8 cellular contexts compared by ENCODE assay signal in genomic region chr1:236058141-236058626, GRCh38. TPM values are rescaled to one million over a fixed set of nuclear protein-coding genes. Genes with fewer than 3 reads are reported as not detected.
DNase-seq lines count a peak whose midpoint lies in the region; ATAC-seq lines count a peak whose summit lies in the region.

No MANE protein-coding gene starts in this region.

- H3K4me3 Mint-ChIP-seq in central memory CD8-positive, alpha-beta T cell: no peak overlapping the region
- H3K4me3 Mint-ChIP-seq in stimulated activated memory B cell treated with anti-CD40 and anti-IgM and Interleukin-4, amounts not matched to agents 10 μg/mL and 1 μg/mL and 100 μg/mL, for 72 hours: no peak overlapping the region

- H3K36me3 Mint-ChIP-seq in central memory CD8-positive, alpha-beta T cell (ENCODE audit: insufficient read depth): peaks cover 2% of the 10 kb centered on the region
- H3K36me3 Mint-ChIP-seq in stimulated activated memory B cell treated with anti-CD40 and anti-IgM and Interleukin-4, amounts not matched to agents 10 μg/mL and 1 μg/mL and 100 μg/mL, for 72 hours: no peaks in the 10 kb centered on the region

- H3K9me3 ChIP-seq in trophoblast cell (ENCODE audit: insufficient read depth, low read depth, low read length): no peaks in the 10 kb centered on the region

- H4K8ac ChIP-seq in trophoblast cell (ENCODE audit: low read depth, low read length): no peak overlapping the region

- DNase-seq in DMS79 treated with DMSO at 0.1 percent for 48 hours (lab: John Stamatoyannopoulos, UW) (peak; percentile 4), DMS79 (lab: John Stamatoyannopoulos, UW) (no peak), trophoblast cell (no peak), SW480 (ENCODE audit: low spot score) (no peak), NCI-H1092 (lab: John Stamatoyannopoulos, UW) (no peak)
- DNase-seq in central memory CD8-positive, alpha-beta T cell (ENCODE audit: low spot score in 2 of 2): no peak

- H3K18ac ChIP-seq in trophoblast cell (ENCODE audit: low read length): no peak overlapping the region

- H3K27me3 ChIP-seq in trophoblast cell (ENCODE audit: insufficient read depth, low read length): no peaks in the 10 kb centered on the region

- no peak overlapping the region for H3K4me3 ChIP-seq in trophoblast cell (ENCODE audit: low read depth, low read length)

- H3K4me2 ChIP-seq in trophoblast cell (ENCODE audit: low read length): no peak overlapping the region

- no peak overlapping the region for H2BK5ac ChIP-seq in trophoblast cell (ENCODE audit: low read depth, low read length, poor library complexity)

- H2AK5ac ChIP-seq in trophoblast cell (ENCODE audit: low read length): no peak overlapping the region

- H2AFZ ChIP-seq in trophoblast cell (ENCODE audit: insufficient read depth, low read length, poor library complexity): no peak overlapping the region

- no peaks in the 10 kb centered on the region for H3K79me2 ChIP-seq in trophoblast cell (ENCODE audit: control insufficient read depth, insufficient read depth, low read length, poor library complexity)

- no peaks in the 10 kb centered on the region for H3K9me3 Mint-ChIP-seq in central memory CD8-positive, alpha-beta T cell
- H3K9me3 Mint-ChIP-seq in stimulated activated memory B cell treated with anti-CD40 and anti-IgM and Interleukin-4, amounts not matched to agents 10 μg/mL and 1 μg/mL and 100 μg/mL, for 72 hours: no peaks in the 10 kb centered on the region

- H3K27me3 Mint-ChIP-seq in central memory CD8-positive, alpha-beta T cell: no peaks in the 10 kb centered on the region
- H3K27me3 Mint-ChIP-seq in stimulated activated memory B cell treated with anti-CD40 and anti-IgM and Interleukin-4, amounts not matched to agents 10 μg/mL and 1 μg/mL and 100 μg/mL, for 72 hours: peaks cover 51% of the 10 kb centered on the region

- H3K23ac ChIP-seq in trophoblast cell (ENCODE audit: low read length): no peak overlapping the region

- no peak overlapping the region for H4K91ac ChIP-seq in trophoblast cell (ENCODE audit: low read depth, low read length)

- peak; percentile 69 for ATAC-seq in HG03045 (IDR thresholded peaks at IDR 0.05; ENCODE audit: unreplicated experiment)
- ATAC-seq in central memory CD8-positive, alpha-beta T cell (replicated peaks; ENCODE audit: extremely low read depth, poor library complexity, severe bottlenecking): peak; percentile 36
- ATAC-seq in stimulated activated memory B cell treated with anti-CD40 and anti-IgM and Interleukin-4, amounts not matched to agents 10 μg/mL and 1 μg/mL and 100 μg/mL, for 72 hours: peak; percentile 82

- H4K12ac ChIP-seq in trophoblast cell (ENCODE audit: low read depth, low read length): no peak overlapping the region

- no peak overlapping the region for H3K4ac ChIP-seq in trophoblast cell (ENCODE audit: low read depth, low read length)

- no peak overlapping the region for H2BK120ac ChIP-seq in trophoblast cell (ENCODE audit: insufficient read depth, low read length, poor library complexity)

- peaks cover 10% of the 10 kb centered on the region for H3K4me1 Mint-ChIP-seq in central memory CD8-positive, alpha-beta T cell
- peaks cover 8% of the 10 kb centered on the region for H3K4me1 Mint-ChIP-seq in stimulated activated memory B cell treated with anti-CD40 and anti-IgM and Interleukin-4, amounts not matched to agents 10 μg/mL and 1 μg/mL and 100 μg/mL, for 72 hours

- no peak overlapping the region for H3K9ac ChIP-seq in trophoblast cell (ENCODE audit: low read length)

- no CpG with 5 or more reads among the region's 3 CpGs for WGBS in trophoblast cell (ENCODE audit: extremely low coverage, insufficient coverage, insufficient read length)

- H3K36me3 ChIP-seq in trophoblast cell (ENCODE audit: control insufficient read depth in 1 of 2, insufficient read depth in 2 of 2, low read length in 2 of 2): no peaks in the 10 kb centered on the region

- no peaks in the 10 kb centered on the region for H3K4me1 ChIP-seq in trophoblast cell (ENCODE audit: control insufficient read depth in 1 of 2, insufficient read depth in 2 of 2, low read length in 2 of 2)

- H3K14ac ChIP-seq in trophoblast cell (ENCODE audit: low read length): no peak overlapping the region

- H3K79me1 ChIP-seq in trophoblast cell (ENCODE audit: low read length): no peaks in the 10 kb centered on the region

- no peak overlapping the region for H3K27ac ChIP-seq in trophoblast cell (ENCODE audit: low read depth, low read length)

- H3K27ac Mint-ChIP-seq in central memory CD8-positive, alpha-beta T cell (ENCODE audit: low read depth): no peak overlapping the region
- no peak overlapping the region for H3K27ac Mint-ChIP-seq in stimulated activated memory B cell treated with anti-CD40 and anti-IgM and Interleukin-4, amounts not matched to agents 10 μg/mL and 1 μg/mL and 100 μg/mL, for 72 hours

- H2BK12ac ChIP-seq in trophoblast cell (ENCODE audit: low read length): no peak overlapping the region

RNA-seq across cellular contexts. Expression of gene NID1, which starts 6.7 kb away (rescaled TPM):
- 19.5 and 21.5 TPM in 2 replicates for polyA plus RNA-seq in trophoblast cell (2013)
